In the genomic region with DNA sequence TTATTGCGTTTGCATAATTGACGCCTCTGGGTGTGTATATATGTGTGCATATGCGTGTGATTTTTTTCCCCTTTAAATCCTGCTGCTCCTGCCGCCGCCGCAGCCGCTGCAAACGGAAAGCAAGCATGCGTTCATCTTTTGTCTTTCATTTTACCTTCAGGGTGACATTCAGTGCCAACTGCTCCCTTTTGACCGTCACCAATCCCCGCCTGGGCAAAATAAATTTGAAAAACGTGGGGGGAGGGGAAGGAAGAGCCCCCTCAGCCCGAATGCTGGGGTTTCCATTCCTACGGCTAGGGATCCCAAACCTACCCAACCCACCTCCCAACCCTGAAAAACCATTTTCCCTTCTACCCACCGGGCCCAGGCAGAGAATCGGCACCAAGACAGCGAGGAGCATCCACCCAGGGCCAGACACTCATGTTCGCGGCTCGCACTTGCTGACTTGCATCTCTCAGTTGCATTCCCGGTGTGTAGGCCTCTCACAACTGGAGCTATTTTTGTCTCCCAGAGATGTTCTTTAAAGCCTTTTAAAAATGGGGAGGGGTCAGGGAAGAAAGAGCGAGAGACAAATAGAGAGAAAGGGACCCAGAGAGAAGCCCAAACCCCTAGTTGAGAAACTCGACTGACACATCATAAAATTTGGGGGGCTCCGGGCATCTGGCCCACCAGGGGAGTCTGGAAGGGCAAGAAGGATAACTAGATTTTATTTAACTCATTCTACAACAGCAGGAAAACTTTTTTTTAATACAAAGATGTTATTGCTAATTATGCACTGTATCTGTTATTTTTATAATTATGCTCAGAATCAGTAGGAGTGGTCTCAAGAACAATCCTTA, we compare ENCODE assay signal across 2 cellular contexts.
TF ChIP-seq lines count a peak whose summit lies in the region.

No MANE protein-coding gene starts in this region.

TF ChIP-seq in liver, 16 proteins besides CTCF, POLR2A, EP300 and RAD21 (continued from another document):
- TF ChIP-seq, protein P1, sequence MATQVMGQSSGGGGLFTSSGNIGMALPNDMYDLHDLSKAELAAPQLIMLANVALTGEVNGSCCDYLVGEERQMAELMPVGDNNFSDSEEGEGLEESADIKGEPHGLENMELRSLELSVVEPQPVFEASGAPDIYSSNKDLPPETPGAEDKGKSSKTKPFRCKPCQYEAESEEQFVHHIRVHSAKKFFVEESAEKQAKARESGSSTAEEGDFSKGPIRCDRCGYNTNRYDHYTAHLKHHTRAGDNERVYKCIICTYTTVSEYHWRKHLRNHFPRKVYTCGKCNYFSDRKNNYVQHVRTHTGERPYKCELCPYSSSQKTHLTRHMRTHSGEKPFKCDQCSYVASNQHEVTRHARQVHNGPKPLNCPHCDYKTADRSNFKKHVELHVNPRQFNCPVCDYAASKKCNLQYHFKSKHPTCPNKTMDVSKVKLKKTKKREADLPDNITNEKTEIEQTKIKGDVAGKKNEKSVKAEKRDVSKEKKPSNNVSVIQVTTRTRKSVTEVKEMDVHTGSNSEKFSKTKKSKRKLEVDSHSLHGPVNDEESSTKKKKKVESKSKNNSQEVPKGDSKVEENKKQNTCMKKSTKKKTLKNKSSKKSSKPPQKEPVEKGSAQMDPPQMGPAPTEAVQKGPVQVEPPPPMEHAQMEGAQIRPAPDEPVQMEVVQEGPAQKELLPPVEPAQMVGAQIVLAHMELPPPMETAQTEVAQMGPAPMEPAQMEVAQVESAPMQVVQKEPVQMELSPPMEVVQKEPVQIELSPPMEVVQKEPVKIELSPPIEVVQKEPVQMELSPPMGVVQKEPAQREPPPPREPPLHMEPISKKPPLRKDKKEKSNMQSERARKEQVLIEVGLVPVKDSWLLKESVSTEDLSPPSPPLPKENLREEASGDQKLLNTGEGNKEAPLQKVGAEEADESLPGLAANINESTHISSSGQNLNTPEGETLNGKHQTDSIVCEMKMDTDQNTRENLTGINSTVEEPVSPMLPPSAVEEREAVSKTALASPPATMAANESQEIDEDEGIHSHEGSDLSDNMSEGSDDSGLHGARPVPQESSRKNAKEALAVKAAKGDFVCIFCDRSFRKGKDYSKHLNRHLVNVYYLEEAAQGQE (IDR thresholded peaks at IDR 0.05), result no peak
- no peak for TF ChIP-seq EGR1 (IDR thresholded peaks at IDR 0.05; ENCODE audit: low read depth in 2 of 2)
- no peak for TF ChIP-seq YY1 (IDR thresholded peaks at IDR 0.05)
- TF ChIP-seq FOXA1 (IDR thresholded peaks at IDR 0.05), result no peak

TF ChIP-seq in HepG2, 621 proteins besides CTCF, POLR2A, EP300 and RAD21 (continued from another document):
- TF ChIP-seq, protein P2, sequence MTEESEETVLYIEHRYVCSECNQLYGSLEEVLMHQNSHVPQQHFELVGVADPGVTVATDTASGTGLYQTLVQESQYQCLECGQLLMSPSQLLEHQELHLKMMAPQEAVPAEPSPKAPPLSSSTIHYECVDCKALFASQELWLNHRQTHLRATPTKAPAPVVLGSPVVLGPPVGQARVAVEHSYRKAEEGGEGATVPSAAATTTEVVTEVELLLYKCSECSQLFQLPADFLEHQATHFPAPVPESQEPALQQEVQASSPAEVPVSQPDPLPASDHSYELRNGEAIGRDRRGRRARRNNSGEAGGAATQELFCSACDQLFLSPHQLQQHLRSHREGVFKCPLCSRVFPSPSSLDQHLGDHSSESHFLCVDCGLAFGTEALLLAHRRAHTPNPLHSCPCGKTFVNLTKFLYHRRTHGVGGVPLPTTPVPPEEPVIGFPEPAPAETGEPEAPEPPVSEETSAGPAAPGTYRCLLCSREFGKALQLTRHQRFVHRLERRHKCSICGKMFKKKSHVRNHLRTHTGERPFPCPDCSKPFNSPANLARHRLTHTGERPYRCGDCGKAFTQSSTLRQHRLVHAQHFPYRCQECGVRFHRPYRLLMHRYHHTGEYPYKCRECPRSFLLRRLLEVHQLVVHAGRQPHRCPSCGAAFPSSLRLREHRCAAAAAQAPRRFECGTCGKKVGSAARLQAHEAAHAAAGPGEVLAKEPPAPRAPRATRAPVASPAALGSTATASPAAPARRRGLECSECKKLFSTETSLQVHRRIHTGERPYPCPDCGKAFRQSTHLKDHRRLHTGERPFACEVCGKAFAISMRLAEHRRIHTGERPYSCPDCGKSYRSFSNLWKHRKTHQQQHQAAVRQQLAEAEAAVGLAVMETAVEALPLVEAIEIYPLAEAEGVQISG (CRISPR knock-in tag; IDR thresholded peaks at IDR 0.05), result no peak
- TF ChIP-seq, protein P3, sequence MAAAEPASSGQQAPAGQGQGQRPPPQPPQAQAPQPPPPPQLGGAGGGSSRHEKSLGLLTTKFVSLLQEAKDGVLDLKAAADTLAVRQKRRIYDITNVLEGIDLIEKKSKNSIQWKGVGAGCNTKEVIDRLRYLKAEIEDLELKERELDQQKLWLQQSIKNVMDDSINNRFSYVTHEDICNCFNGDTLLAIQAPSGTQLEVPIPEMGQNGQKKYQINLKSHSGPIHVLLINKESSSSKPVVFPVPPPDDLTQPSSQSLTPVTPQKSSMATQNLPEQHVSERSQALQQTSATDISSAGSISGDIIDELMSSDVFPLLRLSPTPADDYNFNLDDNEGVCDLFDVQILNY (CRISPR knock-in tag; conservative IDR thresholded peaks at IDR 0.05), result no peak
